Comparison of ENCODE assay signal across 9 cellular contexts in the genomic region with DNA sequence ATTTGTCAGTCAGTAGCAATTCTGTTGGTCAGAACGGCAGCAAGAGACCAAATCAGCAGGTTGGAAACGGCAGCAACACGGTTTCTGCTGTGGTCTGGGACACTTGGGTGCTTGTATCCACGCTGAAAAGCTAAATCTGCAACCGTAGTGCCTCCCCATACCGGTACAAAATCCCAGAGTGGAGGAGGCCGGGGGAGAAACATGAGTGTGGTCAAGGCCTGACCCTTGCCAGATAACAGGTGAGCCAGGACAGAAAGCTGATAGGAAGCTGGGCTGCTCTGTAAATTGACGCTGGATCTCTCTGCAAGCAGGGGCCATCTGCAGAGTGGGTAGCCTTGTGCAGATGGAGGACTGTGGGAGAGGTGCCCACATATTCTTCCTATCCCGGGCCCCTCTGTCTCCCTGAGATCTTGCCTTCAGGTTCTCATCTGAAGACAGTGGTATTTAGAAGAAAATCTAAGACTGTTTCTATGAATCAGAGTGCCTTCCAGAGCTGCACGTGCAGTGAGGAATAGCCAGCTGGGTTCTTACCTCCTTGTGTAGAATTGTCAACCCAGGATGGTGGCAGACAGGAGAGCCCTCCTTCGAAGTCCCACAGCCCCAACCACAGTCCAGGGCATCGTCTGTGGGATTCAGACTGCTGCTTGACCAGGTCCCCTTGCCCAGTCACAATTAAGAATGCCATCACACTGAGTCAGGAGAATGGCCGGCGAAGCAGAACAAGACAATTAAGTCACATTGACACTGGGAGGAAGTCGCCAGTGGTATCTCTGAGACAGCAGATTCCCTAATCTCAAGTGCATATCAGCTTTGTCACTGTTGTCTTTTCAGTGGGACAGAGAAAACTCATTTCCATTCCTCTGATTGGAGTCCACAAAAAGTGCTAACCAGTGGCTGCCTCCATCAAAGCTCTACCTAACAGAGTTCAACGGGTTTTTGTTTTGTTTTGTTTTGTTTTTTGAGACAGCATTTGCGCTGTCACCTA.
DNase-seq lines count a peak whose midpoint lies in the region; ATAC-seq and TF ChIP-seq lines count a peak whose summit lies in the region.
"Had no signal": no experiment of that assay in that cellular context is flagged by ENCODE, and none has a peak within 500 bp of the region (broad histone marks: within the 10 kb centered on the region; RNA-seq: fewer than 3 reads in every experiment).

No MANE protein-coding gene starts in this region.

- H3K27me3 ChIP-seq in lower lobe of right lung (ENCODE audit: low read depth) = no peaks in the 10 kb centered on the region
- H3K27me3 ChIP-seq: SJSA1 had no signal

- H3K4me3 ChIP-seq in lower lobe of right lung = peak overlapping the region; percentile 31
- H3K4me3 ChIP-seq: SJSA1 had no signal

- no peaks in the 10 kb centered on the region for H3K36me3 ChIP-seq in lower lobe of right lung
- H3K36me3 ChIP-seq: SJSA1 had no signal

- peaks cover 28% of the 10 kb centered on the region for H3K4me1 Mint-ChIP-seq in HFFc6 (ENCODE audit: low read depth)
- H3K4me1 Mint-ChIP-seq in T-helper 17 cell = peaks cover 63% of the 10 kb centered on the region

- H3K27ac ChIP-seq in lower lobe of right lung (peak overlapping the region; percentile 34), caudate nucleus (ENCODE audit: low read depth, low read length) (no peak overlapping the region)
- H3K27ac ChIP-seq: SJSA1 had no signal

- TF ChIP-seq CTCF in HFFc6 (IDR thresholded peaks at IDR 0.05) (no peak), lower lobe of right lung (IDR thresholded peaks at IDR 0.05) (no peak)

- peak overlapping the region; percentile 55 for H3K27ac Mint-ChIP-seq in HFFc6
- H3K27ac Mint-ChIP-seq in T-helper 17 cell = peak overlapping the region; percentile 100

- no peaks in the 10 kb centered on the region for H3K9me3 ChIP-seq in T-helper 17 cell (ENCODE audit: control insufficient read depth, low read length, poor library complexity, severe bottlenecking)
- no peaks in the 10 kb centered on the region for H3K9me3 ChIP-seq in lower lobe of right lung
- H3K9me3 ChIP-seq: SJSA1 had no signal

- H3K27me3 Mint-ChIP-seq in HFFc6 (ENCODE audit: insufficient read depth) (no peaks in the 10 kb centered on the region), T-helper 17 cell (no peaks in the 10 kb centered on the region)

- no peaks in the 10 kb centered on the region for H3K9me3 Mint-ChIP-seq in HFFc6

- ATAC-seq in T-helper 17 cell (peak; percentile 53), lower lobe of right lung (peak; percentile 55 to 68)

- H3K4me1 ChIP-seq in lower lobe of right lung = peaks cover 16% of the 10 kb centered on the region

- no peaks in the 10 kb centered on the region for H3K36me3 Mint-ChIP-seq in HFFc6 (ENCODE audit: low read depth)
- no peaks in the 10 kb centered on the region for H3K36me3 Mint-ChIP-seq in T-helper 17 cell (ENCODE audit: low read depth)

- intact Hi-C loops in lower lobe of right lung (cut with DNase I) = no loop called here

- DNase-seq in CD1c-positive myeloid dendritic cell (ENCODE audit: extremely low spot score) = peak; percentile 60
- DNase-seq in HFFc6 = peak; percentile 38
- no peak for DNase-seq in T-helper 17 cell
- DNase-seq in lower lobe of right lung = no peak
- DNase-seq in NCI-H345 (lab: John Stamatoyannopoulos, UW) = no peak
- no peak for DNase-seq in COLO829 (ENCODE audit: low spot score)
- DNase-seq in NCI-H1417 treated with DMSO at 0.1 percent for 48 hours (lab: John Stamatoyannopoulos, UW) = no peak
- no peak for DNase-seq in caudate nucleus (lab: John Stamatoyannopoulos, UW)

- H3K4me3 Mint-ChIP-seq in HFFc6 (no peak overlapping the region), T-helper 17 cell (peak overlapping the region; percentile 94)

Comparison
In these comparisons a context has a peak if more than half of its experiments do, and no peak if none do; other contexts are left out.
1. DNase-seq: peak in CD1c-positive myeloid dendritic cell (single experiment) and HFFc6 (single experiment); none in T-helper 17 cell (0 of 3), lower lobe of right lung (single experiment), NCI-H345 (single experiment), COLO829 (single experiment), NCI-H1417 treated with DMSO at 0.1 percent for 48 hours (single experiment) and caudate nucleus (0 of 61).